13 cellular contexts compared by ENCODE assay signal in the genomic region with DNA sequence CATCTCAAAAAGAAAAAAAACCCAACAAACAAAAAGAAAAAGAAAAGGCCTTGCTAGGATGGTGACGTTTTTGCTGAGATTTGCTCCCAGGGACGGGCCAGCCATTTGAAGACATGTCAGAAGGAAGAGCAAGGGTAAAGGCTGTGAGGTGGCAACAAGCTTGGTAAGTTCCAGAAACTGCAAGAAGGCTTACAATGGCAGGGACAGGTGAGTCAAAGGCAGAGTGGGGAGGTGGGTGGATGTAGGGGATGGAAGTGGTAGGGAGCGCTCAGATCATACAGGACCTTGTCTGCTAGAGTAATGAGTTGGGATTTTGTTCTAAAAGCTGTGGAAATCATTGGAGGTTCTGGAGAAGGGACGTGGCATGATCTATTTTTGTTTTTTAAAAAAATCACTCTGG. TPM values are rescaled to one million over a fixed set of nuclear protein-coding genes. Genes with fewer than 3 reads are reported as not detected.
DNase-seq lines count a peak whose midpoint lies in the region; ATAC-seq and TF ChIP-seq lines count a peak whose summit lies in the region.
"Had no signal": no experiment of that assay in that cellular context is flagged by ENCODE, and none has a peak within 500 bp of the region (broad histone marks: within the 10 kb centered on the region; RNA-seq: fewer than 3 reads in every experiment).

No MANE protein-coding gene starts in this region.

- no peak for TF ChIP-seq POLR2A in spleen (IDR thresholded peaks at IDR 0.05)

- H3K4me3 Mint-ChIP-seq in activated T-cell treated with anti-CD3 and anti-CD28 coated beads, Interleukin-2, amount 50 U/mL, for 4 hours: peak overlapping the region; percentile 58
- no peak overlapping the region for H3K4me3 Mint-ChIP-seq in activated CD8-positive, alpha-beta T cell treated with anti-CD3 and anti-CD28 coated beads for 36 hours
- H3K4me3 Mint-ChIP-seq in naive B cell: peak overlapping the region in 5 of 8 donors; percentile 7 to 67 (median 47)
- H3K4me3 Mint-ChIP-seq: neural progenitor cell had no signal

- H3K79me2 ChIP-seq in DOHH2 (ENCODE audit: control insufficient read depth, low read length): peaks cover 70% of the 10 kb centered on the region

- H3K27me3 ChIP-seq in DOHH2 (ENCODE audit: control insufficient read depth, low read length) (no peaks in the 10 kb centered on the region), spleen (replicated peaks in 1 of 7) (no peaks in the 10 kb centered on the region)
- H3K27me3 ChIP-seq: ascending aorta, neural progenitor cell had no signal

- peaks cover 26% of the 10 kb centered on the region for H3F3A ChIP-seq in DOHH2 (ENCODE audit: control insufficient read depth, insufficient read depth)

- H4K20me1 ChIP-seq in DOHH2 (ENCODE audit: control insufficient read depth, insufficient read depth, low read depth, low read length): no peaks in the 10 kb centered on the region

- no peaks in the 10 kb centered on the region for H3K9me2 ChIP-seq in DOHH2 (replicated peaks; ENCODE audit: control insufficient read depth, low read length)

- peaks cover 69% of the 10 kb centered on the region for H3K4me1 Mint-ChIP-seq in activated T-cell treated with anti-CD3 and anti-CD28 coated beads, Interleukin-2, amount 50 U/mL, for 4 hours (ENCODE audit: low read depth)
- peaks cover 69% of the 10 kb centered on the region for H3K4me1 Mint-ChIP-seq in activated CD8-positive, alpha-beta T cell treated with anti-CD3 and anti-CD28 coated beads for 36 hours (ENCODE audit: low read depth)
- peaks cover 45 to 85% (median 57%) of the 10 kb centered on the region in 3 donors for H3K4me1 Mint-ChIP-seq in naive B cell

- peaks cover 40% of the 10 kb centered on the region for H3K36me3 ChIP-seq in DOHH2 (ENCODE audit: control insufficient read depth, low read length)
- H3K36me3 ChIP-seq in spleen: peaks cover 0 to 17% (median 0%) of the 10 kb centered on the region in 6 donors
- H3K36me3 ChIP-seq: neural progenitor cell had no signal

- peaks cover 88% of the 10 kb centered on the region for H3K4me1 ChIP-seq in DOHH2 (ENCODE audit: control insufficient read depth, low read length)
- peaks cover 29 to 96% (median 72%) of the 10 kb centered on the region in 6 donors for H3K4me1 ChIP-seq in spleen

- intact Hi-C loops in activated CD8-positive, alpha-beta T cell treated with anti-CD3 and anti-CD28 coated beads for 36 hours (cut with micrococcal nuclease): no loop called here
- intact Hi-C loops in spleen (cut with DNase I; ENCODE audit: low total_unique reads): loop anchor here (5.0 kb wide), 1 partner anchor 76 kb away; a partner anchor contains a TSS

- H3K4me3 ChIP-seq in DOHH2 (ENCODE audit: low read length) (peak overlapping the region; percentile 5; the same call in 1 of the 2 replicates), spleen (no peak overlapping the region)
- H3K4me3 ChIP-seq: ascending aorta, neural progenitor cell had no signal

- WGBS in spleen, 5 donors: 85 to 95% (median 89%) methylated on average over 4 of the region's 4 CpGs

- H3K27ac Mint-ChIP-seq in activated CD8-positive, alpha-beta T cell treated with anti-CD3 and anti-CD28 coated beads for 36 hours: peak overlapping the region; percentile 84
- peak overlapping the region in 5 of 6 donors; percentile 43 to 95 (median 88) for H3K27ac Mint-ChIP-seq in naive B cell
- H3K27ac Mint-ChIP-seq: neural progenitor cell had no signal

- POLR2A ChIA-PET in activated CD8-positive, alpha-beta T cell treated with anti-CD3 and anti-CD28 coated beads for 36 hours (lab: Charles Lee): interaction anchor here (0.6 to 1.9 kb wide), 3 partner anchors 16 to 76 kb away, joined by 3 to 10 read pairs (median 4); no protein-coding TSS in a partner anchor

- H3K27ac ChIP-seq in DOHH2 (ENCODE audit: low read depth, low read length): peak overlapping the region; percentile 99; the same call in 1 of the 2 replicates
- no peak overlapping the region for H3K27ac ChIP-seq in spleen
- H3K27ac ChIP-seq: ascending aorta, neural progenitor cell had no signal

- H3K4me2 ChIP-seq in DOHH2 (ENCODE audit: low read length): peak overlapping the region; percentile 79
- H3K4me2 ChIP-seq: neural progenitor cell had no signal

- H3K36me3 Mint-ChIP-seq in activated T-cell treated with anti-CD3 and anti-CD28 coated beads, Interleukin-2, amount 50 U/mL, for 4 hours (ENCODE audit: insufficient read depth): peaks cover 29% of the 10 kb centered on the region
- H3K36me3 Mint-ChIP-seq in activated CD8-positive, alpha-beta T cell treated with anti-CD3 and anti-CD28 coated beads for 36 hours (ENCODE audit: low read depth): peaks cover 46% of the 10 kb centered on the region
- H3K36me3 Mint-ChIP-seq in naive B cell: peaks cover 0 to 10% of the 10 kb centered on the region in 2 donors
- H3K36me3 Mint-ChIP-seq: neural progenitor cell had no signal

- H3K27me3 Mint-ChIP-seq in activated T-cell treated with anti-CD3 and anti-CD28 coated beads, Interleukin-2, amount 50 U/mL, for 4 hours (ENCODE audit: low read depth): no peaks in the 10 kb centered on the region
- H3K27me3 Mint-ChIP-seq in activated CD8-positive, alpha-beta T cell treated with anti-CD3 and anti-CD28 coated beads for 36 hours: no peaks in the 10 kb centered on the region
- H3K27me3 Mint-ChIP-seq in naive B cell: no peaks in the 10 kb centered on the region

- no peak for ATAC-seq in activated T-cell treated with anti-CD3 and anti-CD28 coated beads, Interleukin-2, amount 50 U/mL, for 4 hours
- no peak for ATAC-seq in activated CD8-positive, alpha-beta T cell treated with anti-CD3 and anti-CD28 coated beads for 36 hours
- no peak for ATAC-seq in naive B cell (ENCODE audit: low read depth in 2 of 2)
- ATAC-seq in HG02973 (IDR thresholded peaks at IDR 0.05; ENCODE audit: unreplicated experiment): no peak
- ATAC-seq in HG02870 (IDR thresholded peaks at IDR 0.05; ENCODE audit: unreplicated experiment): no peak

- CTCF ChIA-PET in activated CD8-positive, alpha-beta T cell treated with anti-CD3 and anti-CD28 coated beads for 36 hours (lab: Charles Lee): no interaction called here

- no peak for DNase-seq in activated T-cell treated with anti-CD3 and anti-CD28 coated beads, Interleukin-2, amount 50 U/mL, for 4 hours
- DNase-seq in activated T-cell treated with anti-CD3 and anti-CD28 coated beads, Interleukin-2, amount 50 U/mL, for 1 hour: no peak
- peak; percentile 42 for DNase-seq in activated CD8-positive, alpha-beta T cell treated with anti-CD3 and anti-CD28 coated beads for 36 hours
- no peak for DNase-seq in naive B cell
- no peak for DNase-seq in spleen
- DNase-seq: Caco-2; mesendoderm; NK-92 treated with Interleukin-12 subunit alpha and Interleukin-12 subunit beta, amount 100 ng/mL, for 24 hours had no signal

- no peaks in the 10 kb centered on the region for H3K9me3 Mint-ChIP-seq in activated T-cell treated with anti-CD3 and anti-CD28 coated beads, Interleukin-2, amount 50 U/mL, for 4 hours
- H3K9me3 Mint-ChIP-seq in activated CD8-positive, alpha-beta T cell treated with anti-CD3 and anti-CD28 coated beads for 36 hours: no peaks in the 10 kb centered on the region
- no peaks in the 10 kb centered on the region for H3K9me3 Mint-ChIP-seq in naive B cell
- H3K9me3 Mint-ChIP-seq: neural progenitor cell had no signal

- no peaks in the 10 kb centered on the region for H3K9me3 ChIP-seq in DOHH2 (ENCODE audit: control insufficient read depth, insufficient read depth, low read length)
- H3K9me3 ChIP-seq in spleen: no peaks in the 10 kb centered on the region
- H3K9me3 ChIP-seq: ascending aorta, Caco-2 had no signal

- TF ChIP-seq CTCF in DOHH2 (IDR thresholded peaks at IDR 0.05; ENCODE audit: low read depth, low read length, poor library complexity, severe bottlenecking) (no peak), spleen (IDR thresholded peaks at IDR 0.05 in 8 of 11, conservative IDR thresholded peaks at IDR 0.05 in 3 of 11) (no peak)
- no peak for TF ChIP-seq CTCF in activated CD8-positive, alpha-beta T cell treated with anti-CD3 and anti-CD28 coated beads for 36 hours (IDR thresholded peaks at IDR 0.05)

RNA-seq across cellular contexts. Expression of a gene that starts 4.3 kb away (rescaled TPM):
- total RNA-seq in activated T-cell treated with anti-CD3 and anti-CD28 coated beads, Interleukin-2, amount 50 U/mL, for 4 hours: 10 to 100 TPM; 69.3 to 90.4 (median 78.9) TPM
- 10 to 100 TPM; 25.4 to 25.7 TPM for total RNA-seq in activated CD8-positive, alpha-beta T cell treated with anti-CD3 and anti-CD28 coated beads for 36 hours
- polyA plus RNA-seq in naive B cell (ENCODE audit: low read depth in 6 of 6) (1 to 10 TPM; 1.0 to 9.7 (median 6.5) TPM), spleen (1 to 10 TPM; 3.8 to 7.3 (median 4.7) TPM)
- total RNA-seq in spleen: 10 to 100 TPM; 19.2 to 25.9 (median 23.9) TPM
